In the genomic region with DNA sequence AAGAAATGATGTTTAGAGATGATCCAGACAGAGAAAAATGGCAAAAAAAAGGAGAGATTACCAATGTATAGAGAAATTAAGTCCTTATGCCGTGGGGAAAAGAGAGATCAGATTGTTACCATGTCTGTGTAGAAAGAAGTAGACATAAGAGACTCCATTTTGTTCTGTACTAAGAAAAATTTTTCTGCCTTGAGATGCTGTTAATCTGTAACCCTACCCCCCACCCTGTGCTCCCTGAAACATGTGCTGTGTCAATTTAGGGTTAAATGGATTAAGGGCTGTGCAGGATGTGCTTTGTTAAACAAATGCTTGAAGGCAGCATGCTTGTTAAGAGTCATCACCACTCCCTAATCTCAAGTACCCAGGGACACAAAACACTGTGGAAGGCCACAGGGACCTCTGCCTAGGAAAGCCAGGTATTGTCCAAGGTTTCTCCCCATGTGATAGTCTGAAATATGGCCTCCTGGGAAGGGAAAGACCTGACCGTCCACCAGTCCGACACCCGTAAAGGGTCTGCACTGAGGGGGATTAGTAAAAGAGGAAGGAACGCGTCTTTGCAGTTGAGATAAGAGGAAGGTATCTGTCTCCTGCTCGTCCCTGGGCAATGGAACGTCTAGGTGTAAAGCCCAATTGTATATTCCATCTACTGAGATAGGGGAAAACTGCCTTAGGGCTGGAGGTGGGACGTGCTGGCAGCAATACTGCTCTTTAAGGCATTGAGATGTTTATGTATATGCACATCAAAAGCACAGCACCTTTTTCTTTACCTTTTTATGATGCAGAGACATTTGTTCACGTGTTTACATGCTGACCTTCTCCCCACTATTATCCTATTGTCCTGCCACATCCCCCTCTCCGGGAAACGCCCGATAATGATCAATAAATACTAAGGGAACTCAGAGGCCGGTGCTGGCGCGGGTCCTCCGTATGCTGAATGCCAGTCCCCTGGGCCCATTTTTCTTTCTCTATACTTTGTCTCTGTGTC, we compare ENCODE assay signal across 5 cellular contexts. TPM values are rescaled to one million over a fixed set of nuclear protein-coding genes. Genes with fewer than 3 reads are reported as not detected.
"Had no signal": no experiment of that assay in that cellular context is flagged by ENCODE, and none has a peak within 500 bp of the region (broad histone marks: within the 10 kb centered on the region; RNA-seq: fewer than 3 reads in every experiment).

No MANE protein-coding gene starts in this region.

RNA-seq across cellular contexts. Expression of gene PLSCR2, which starts 53.1 kb away (rescaled TPM):
- total RNA-seq: activated CD4-positive, alpha-beta memory T cell treated with anti-CD3 and anti-CD28 coated beads for 36 hours; activated naive CD4-positive, alpha-beta T cell treated with anti-CD3 and anti-CD28 coated beads for 36 hours; activated T-helper 17 cell treated with anti-CD3 and anti-CD28 coated beads, Interleukin-2, amount 50 U/mL, for 72 hours; cardiac muscle cell; SK-MEL-5 had no signal
- polyA plus RNA-seq: cardiac muscle cell had no signal
